8 cellular contexts compared by ENCODE assay signal in the genomic region with DNA sequence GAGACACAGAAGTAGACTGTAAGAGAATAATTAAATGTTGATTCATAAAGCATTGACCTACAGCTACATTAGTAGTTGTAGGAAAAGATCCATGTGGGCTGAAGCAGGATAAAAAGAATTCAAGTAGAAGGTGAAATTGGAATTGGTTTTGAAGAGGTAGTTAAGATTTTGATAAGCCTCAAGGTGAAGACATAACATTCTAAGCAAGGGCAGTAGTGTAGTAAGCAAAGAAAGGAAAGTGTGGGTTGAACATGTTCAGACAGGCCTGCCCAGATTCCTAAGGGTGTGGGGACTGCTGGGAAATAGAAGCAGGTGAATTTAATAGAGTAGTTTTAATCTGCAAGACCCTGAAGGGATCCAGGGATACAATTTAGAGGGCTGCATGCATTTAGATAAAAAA. TPM values are rescaled to one million over a fixed set of nuclear protein-coding genes. Genes with fewer than 3 reads are reported as not detected.
A peak's percentile ranks its signal among the peaks of the same experiment; 100 is the strongest.
DNase-seq lines count a peak whose midpoint lies in the region; ATAC-seq, FAIRE-seq and TF ChIP-seq lines count a peak whose summit lies in the region.

No MANE protein-coding gene starts in this region.

- intact Hi-C loops in upper lobe of right lung (cut with DNase I), result no loop called here

- peak overlapping the region; percentile 26 for H3K9ac ChIP-seq in keratinocyte (ENCODE audit: control insufficient read depth, extremely low read depth, insufficient read depth, low read length)

- peaks cover 88% of the 10 kb centered on the region for H3K4me1 Mint-ChIP-seq in activated naive CD4-positive, alpha-beta T cell treated with anti-CD3 and anti-CD28 coated beads, Interleukin-2, amount 50 U/mL, for 24 hours
- peaks cover 78% of the 10 kb centered on the region for H3K4me1 Mint-ChIP-seq in activated CD8-positive, alpha-beta T cell treated with anti-CD3 and anti-CD28 coated beads, Interleukin-2, amount 10 ng/mL, durations not matched to agents 7 days and 5 days (ENCODE audit: low read depth)

- CTCF ChIA-PET in activated CD8-positive, alpha-beta T cell treated with anti-CD3 and anti-CD28 coated beads, Interleukin-2, amount 10 ng/mL, durations not matched to agents 7 days and 5 days (lab: Charles Lee), result interaction anchor here (0.7 to 1.5 kb wide), 2 partner anchors 62 to 96 kb away, joined by 3 read pairs; no protein-coding TSS in a partner anchor

- no peaks in the 10 kb centered on the region for H3K36me3 ChIP-seq in keratinocyte (ENCODE audit: control insufficient read depth in 2 of 2, extremely low read depth in 1 of 2, insufficient read depth in 2 of 2, low read length in 2 of 2)
- no peaks in the 10 kb centered on the region for H3K36me3 ChIP-seq in upper lobe of right lung

- peak overlapping the region; percentile 90 for H3K27ac Mint-ChIP-seq in activated naive CD4-positive, alpha-beta T cell treated with anti-CD3 and anti-CD28 coated beads, Interleukin-2, amount 50 U/mL, for 24 hours
- peak overlapping the region; percentile 77 for H3K27ac Mint-ChIP-seq in activated CD8-positive, alpha-beta T cell treated with anti-CD3 and anti-CD28 coated beads, Interleukin-2, amount 10 ng/mL, durations not matched to agents 7 days and 5 days

- no peak for DNase-seq in activated naive CD4-positive, alpha-beta T cell treated with Interleukin-2 at 50 U/mL for 16 hours
- no peak for DNase-seq in activated CD8-positive, alpha-beta T cell treated with anti-CD3 and anti-CD28 coated beads, Interleukin-2, amount 10 ng/mL, durations not matched to agents 7 days and 5 days
- DNase-seq in keratinocyte (ENCODE audit: low read depth, low spot score) (no peak), upper lobe of right lung (no peak), occipital lobe (lab: John Stamatoyannopoulos, UW) (no peak), SIG-M5 treated with dmso at 0.1 percent for 504 hours (lab: John Stamatoyannopoulos, UW; ENCODE audit: unreplicated experiment) (no peak)
- DNase-seq in stimulated activated CD4-positive, alpha-beta T cell treated with anti-CD3 and anti-CD28 coated beads, Interleukin-2, amount 100 ng/mL, for 48 hours, result no peak

- H3K9me3 ChIP-seq in keratinocyte (ENCODE audit: control insufficient read depth, low read depth, low read length), result no peaks in the 10 kb centered on the region
- H3K9me3 ChIP-seq in upper lobe of right lung, result no peaks in the 10 kb centered on the region

- no peak overlapping the region for H2AFZ ChIP-seq in keratinocyte (ENCODE audit: control insufficient read depth, low read length)

- H3K4me3 Mint-ChIP-seq in activated naive CD4-positive, alpha-beta T cell treated with anti-CD3 and anti-CD28 coated beads, Interleukin-2, amount 50 U/mL, for 24 hours, result peak overlapping the region; percentile 76
- peak overlapping the region; percentile 11 for H3K4me3 Mint-ChIP-seq in activated CD8-positive, alpha-beta T cell treated with anti-CD3 and anti-CD28 coated beads, Interleukin-2, amount 10 ng/mL, durations not matched to agents 7 days and 5 days

- peak overlapping the region; percentile 87 for H3K4me2 ChIP-seq in keratinocyte (ENCODE audit: control insufficient read depth, extremely low read depth, insufficient read depth, low read depth, low read length)

- dilution Hi-C loops in keratinocyte (cut with MboI; ENCODE audit: extremely low pct_ligation_motif_present, low sequenced_read_pairs), result no loop called here

- H4K20me1 ChIP-seq in keratinocyte (ENCODE audit: control insufficient read depth, extremely low read depth, insufficient read depth, low read length), result no peaks in the 10 kb centered on the region

- no peaks in the 10 kb centered on the region for H3K27me3 Mint-ChIP-seq in activated naive CD4-positive, alpha-beta T cell treated with anti-CD3 and anti-CD28 coated beads, Interleukin-2, amount 50 U/mL, for 24 hours
- no peaks in the 10 kb centered on the region for H3K27me3 Mint-ChIP-seq in activated CD8-positive, alpha-beta T cell treated with anti-CD3 and anti-CD28 coated beads, Interleukin-2, amount 10 ng/mL, durations not matched to agents 7 days and 5 days (ENCODE audit: low read depth)

- peaks cover 5% of the 10 kb centered on the region for H3K9me1 ChIP-seq in keratinocyte (ENCODE audit: control insufficient read depth, extremely low read depth, insufficient read depth, low read length)

- H3K9me3 Mint-ChIP-seq in activated naive CD4-positive, alpha-beta T cell treated with anti-CD3 and anti-CD28 coated beads, Interleukin-2, amount 50 U/mL, for 24 hours, result no peaks in the 10 kb centered on the region
- H3K9me3 Mint-ChIP-seq in activated CD8-positive, alpha-beta T cell treated with anti-CD3 and anti-CD28 coated beads, Interleukin-2, amount 10 ng/mL, durations not matched to agents 7 days and 5 days (ENCODE audit: insufficient read depth), result peaks cover 5% of the 10 kb centered on the region

- TF ChIP-seq CTCF in keratinocyte (optimal IDR thresholded peaks at IDR 0.05 in 1 of 3, IDR thresholded peaks at IDR 0.05 in 1 of 3, conservative IDR thresholded peaks at IDR 0.05 in 1 of 3; ENCODE audit: extremely low read depth in 1 of 3, insufficient read depth in 2 of 3, low read length in 3 of 3) (no peak), upper lobe of right lung (IDR thresholded peaks at IDR 0.05) (no peak)

- peak; percentile 57 for ATAC-seq in activated CD8-positive, alpha-beta T cell treated with anti-CD3 and anti-CD28 coated beads, Interleukin-2, amount 10 ng/mL, durations not matched to agents 7 days and 5 days
- ATAC-seq in upper lobe of right lung, result peak; percentile 92

- POLR2A ChIA-PET in activated CD8-positive, alpha-beta T cell treated with anti-CD3 and anti-CD28 coated beads, Interleukin-2, amount 10 ng/mL, durations not matched to agents 7 days and 5 days (lab: Charles Lee), result interaction anchor here (1.8 kb wide), 1 partner anchor 18 kb away, joined by 5 read pairs; no protein-coding TSS in a partner anchor

- H3K4me3 ChIP-seq in keratinocyte (ENCODE audit: control insufficient read depth in 2 of 3, extremely low read depth in 1 of 3, insufficient read depth in 2 of 3, low read depth in 1 of 3, low read length in 3 of 3), result peak overlapping the region; percentile 1 to 41 (median 32)
- H3K4me3 ChIP-seq in upper lobe of right lung, result no peak overlapping the region

- H3K4me1 ChIP-seq in keratinocyte (ENCODE audit: control insufficient read depth, extremely low read depth, insufficient read depth, low read length) (peaks cover 51% of the 10 kb centered on the region), upper lobe of right lung (peaks cover 60% of the 10 kb centered on the region)

- no peaks in the 10 kb centered on the region for H3K27me3 ChIP-seq in keratinocyte (ENCODE audit: control insufficient read depth, extremely low read depth, insufficient read depth, low read length)
- no peaks in the 10 kb centered on the region for H3K27me3 ChIP-seq in upper lobe of right lung

- peak; percentile 9 for FAIRE-seq in keratinocyte (lab: Jason Lieb, UNC)

- peak overlapping the region; percentile 83 for H3K27ac ChIP-seq in keratinocyte (ENCODE audit: control insufficient read depth, insufficient read depth, low read length)
- peak overlapping the region; percentile 7 for H3K27ac ChIP-seq in upper lobe of right lung

- peaks cover 10% of the 10 kb centered on the region for H3K36me3 Mint-ChIP-seq in activated naive CD4-positive, alpha-beta T cell treated with anti-CD3 and anti-CD28 coated beads, Interleukin-2, amount 50 U/mL, for 24 hours
- H3K36me3 Mint-ChIP-seq in activated CD8-positive, alpha-beta T cell treated with anti-CD3 and anti-CD28 coated beads, Interleukin-2, amount 10 ng/mL, durations not matched to agents 7 days and 5 days (ENCODE audit: low read depth), result peaks cover 48% of the 10 kb centered on the region

- H3K79me2 ChIP-seq in keratinocyte (ENCODE audit: control insufficient read depth, insufficient read depth, low read length), result peaks cover 83% of the 10 kb centered on the region

RNA-seq across cellular contexts. Expression of a gene that starts 19.0 kb away (rescaled TPM):
- 100 to 1,000 TPM; 113 to 115 TPM for total RNA-seq in activated CD8-positive, alpha-beta T cell treated with anti-CD3 and anti-CD28 coated beads, Interleukin-2, amount 10 ng/mL, durations not matched to agents 7 days and 5 days
- 39.9 to 47.5 TPM (median 39.9 TPM) in 3 replicates for polyA plus RNA-seq in keratinocyte
- polyA plus RNA-seq in keratinocyte (2011; ENCODE audit: low read depth), result 90.6 TPM
- 32.3 and 78.4 TPM in 2 replicates for polyA plus RNA-seq in keratinocyte (2011; cell fraction: cytosol; rRNA removed)
- 41.0 and 47.4 TPM in 2 replicates for polyA plus RNA-seq in keratinocyte (2011; cell fraction: nucleus; rRNA removed)
- 29.9 and 35.6 TPM in 2 replicates for polyA plus RNA-seq in keratinocyte (2012; ENCODE audit: low replicate concordance)
- polyA minus RNA-seq in keratinocyte, result 17.6 to 69.7 TPM (median 56.0 TPM) in 3 replicates
- polyA minus RNA-seq in keratinocyte (2011; cell fraction: cytosol; rRNA and poly(A)+ RNA removed), result 33.8 TPM
- 23.0 and 45.7 TPM in 2 replicates for polyA minus RNA-seq in keratinocyte (2011; cell fraction: nucleus; rRNA and poly(A)+ RNA removed)
- total RNA-seq in upper lobe of right lung (65.8 TPM), occipital lobe (43.4 TPM)
